ENCODE assay signal across 8 cellular contexts in the genomic region with DNA sequence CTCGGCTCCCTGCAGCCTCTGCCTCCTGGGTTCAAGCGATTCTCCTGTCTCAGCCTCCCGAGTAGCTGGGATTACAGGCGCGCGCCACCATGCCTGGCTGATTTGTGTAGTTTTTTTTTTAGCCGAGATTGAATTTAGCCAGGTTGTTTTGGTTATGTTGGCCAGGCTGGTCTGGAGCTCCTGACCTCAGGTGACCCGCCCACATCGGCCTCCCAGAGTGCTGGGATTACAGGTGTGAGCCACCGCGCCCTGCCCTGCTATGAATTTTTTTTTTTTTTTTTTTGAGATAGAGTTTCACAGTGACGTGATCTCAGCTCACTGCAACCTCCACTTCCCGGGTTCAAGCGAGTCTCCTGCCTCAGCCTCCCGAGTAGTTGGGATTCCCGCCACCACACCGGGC. TPM values are rescaled to one million over a fixed set of nuclear protein-coding genes. Genes with fewer than 3 reads are reported as not detected.
DNase-seq lines count a peak whose midpoint lies in the region; ATAC-seq and TF ChIP-seq lines count a peak whose summit lies in the region.
"Not testable (repeated sequence)": the region's sequence is repeated elsewhere in the genome, so short reads cannot be mapped to it uniquely, and the experiment has no call there.

No MANE protein-coding gene starts in this region.

- not testable (repeated sequence) for H3K27me3 Mint-ChIP-seq in T-helper 17 cell; osteocyte (ENCODE audit: unreplicated experiment)

- peaks cover 37% of the 10 kb centered on the region for H3K4me1 Mint-ChIP-seq in T-helper 17 cell
- peaks cover 34% of the 10 kb centered on the region for H3K4me1 Mint-ChIP-seq in osteocyte (ENCODE audit: unreplicated experiment)

- H3K4me3 Mint-ChIP-seq in T-helper 17 cell, result peak overlapping the region; percentile 98
- peak overlapping the region; percentile 97 for H3K4me3 Mint-ChIP-seq in osteocyte (ENCODE audit: unreplicated experiment)

- H3K27ac ChIP-seq in ascending aorta (peak overlapping the region; percentile 98 to 100), esophagus (ENCODE audit: low read depth in 2 of 2, low read length in 1 of 2) (peak overlapping the region; percentile 40 to 100), upper lobe of right lung (peak overlapping the region; percentile 99)

- not testable (repeated sequence) for H3K9me3 ChIP-seq in T-helper 17 cell (ENCODE audit: control insufficient read depth, low read length, poor library complexity, severe bottlenecking); ascending aorta; esophagus (ENCODE audit: control insufficient read depth in 2 of 2, insufficient read depth in 1 of 2, low read depth in 1 of 2, low read length in 1 of 2); upper lobe of right lung

- intact Hi-C loops in ascending aorta (cut with DNase I); left colon (cut with DNase I, micrococcal nuclease); upper lobe of right lung (cut with DNase I): not testable (repeated sequence)

- H3K4me3 ChIP-seq in Jurkat, Clone E6-1 (ENCODE audit: low read length), result peak overlapping the region; percentile 99
- H3K4me3 ChIP-seq in ascending aorta, result peak overlapping the region; percentile 78 to 90
- H3K4me3 ChIP-seq in esophagus (ENCODE audit: low read depth in 1 of 2, low read length in 2 of 2), result peak overlapping the region; percentile 2 to 82
- H3K4me3 ChIP-seq in upper lobe of right lung, result peak overlapping the region; percentile 94

- H3K4me1 ChIP-seq in ascending aorta (peaks cover 3 to 18% of the 10 kb centered on the region in 2 donors), upper lobe of right lung (peaks cover 29% of the 10 kb centered on the region)
- H3K4me1 ChIP-seq in esophagus (ENCODE audit: control insufficient read depth in 2 of 2, insufficient read depth in 2 of 2, low read length in 1 of 2), result not testable (repeated sequence)

- not testable (repeated sequence) for H3K9me3 Mint-ChIP-seq in osteocyte (ENCODE audit: unreplicated experiment)

- not testable (repeated sequence) for H3K36me3 ChIP-seq in ascending aorta; esophagus (ENCODE audit: control insufficient read depth in 2 of 2, insufficient read depth in 2 of 2, low read length in 1 of 2)
- H3K36me3 ChIP-seq in upper lobe of right lung, result peaks cover 30% of the 10 kb centered on the region

- 83 to 85% methylated on average over 17 of the region's 17 CpGs for WGBS in esophagus, 2 donors

- TF ChIP-seq CTCF in ascending aorta (IDR thresholded peaks at IDR 0.05); osteocyte (IDR thresholded peaks at IDR 0.05); upper lobe of right lung (IDR thresholded peaks at IDR 0.05): not testable (repeated sequence)

- ATAC-seq in T-helper 17 cell, left colon, upper lobe of right lung: not testable (repeated sequence)

- H3K36me3 Mint-ChIP-seq in T-helper 17 cell (ENCODE audit: low read depth); osteocyte (ENCODE audit: unreplicated experiment): not testable (repeated sequence)

- DNase-seq in Caki2 (ENCODE audit: low read depth) (peak; percentile 38), left colon (peak; percentile 41 to 56), upper lobe of right lung (peak; percentile 59)
- not testable (repeated sequence) for DNase-seq in Jurkat, Clone E6-1 (ENCODE audit: low read depth, low spot score); T-helper 17 cell; ascending aorta (ENCODE audit: low spot score in 2 of 2); osteocyte (ENCODE audit: extremely low spot score, unreplicated experiment)

- in situ Hi-C loops in Caki2 (cut with HindIII; ENCODE audit: low pct_unique_long_range_greater_than_20kb, low sequenced_read_pairs), result not testable (repeated sequence)

- peak overlapping the region; percentile 100 for H3K27ac Mint-ChIP-seq in T-helper 17 cell
- H3K27ac Mint-ChIP-seq in osteocyte (ENCODE audit: unreplicated experiment), result peak overlapping the region; percentile 100

- H3K27me3 ChIP-seq in ascending aorta; esophagus (ENCODE audit: control insufficient read depth in 1 of 2, insufficient read depth in 2 of 2, low read length in 2 of 2); upper lobe of right lung: not testable (repeated sequence)

RNA-seq across cellular contexts. Expression of a gene that starts 1.4 kb away (rescaled TPM):
- total RNA-seq in Caki2 (2014; rRNA removed; shearing (Covaris generic); ENCODE audit: low replicate concordance), result 16.2 and 34.5 TPM in 2 replicates
- 18.6 TPM for polyA plus RNA-seq in Jurkat, Clone E6-1 (2012; ENCODE audit: insufficient read depth, insufficient read length)
- total RNA-seq in T-helper 17 cell (10 to 100 TPM; 24.9 to 26.4 TPM), ascending aorta (11.8 TPM), left colon (1 to 10 TPM; 7.2 to 8.4 TPM), osteocyte (7.8 and 10.5 TPM in 2 replicates), upper lobe of right lung (8.9 TPM)
- 1 to 10 TPM; 4.2 to 5.6 TPM for polyA plus RNA-seq in esophagus

RNA-seq across cellular contexts. Expression of a gene that starts 2.4 kb away (rescaled TPM):
- 75.2 and 85.0 TPM in 2 replicates for total RNA-seq in Caki2 (2014; rRNA removed; shearing (Covaris generic); ENCODE audit: low replicate concordance)
- 123 TPM for polyA plus RNA-seq in Jurkat, Clone E6-1 (2012; ENCODE audit: insufficient read depth, insufficient read length)
- total RNA-seq in T-helper 17 cell (100 to 1,000 TPM; 137 to 149 TPM), ascending aorta (46.6 TPM), left colon (10 to 100 TPM; 99.3 to 99.7 TPM), osteocyte (114 and 119 TPM in 2 replicates), upper lobe of right lung (81.1 TPM)
- polyA plus RNA-seq in esophagus, result 10 to 100 TPM; 17.3 to 40.7 TPM

RNA-seq across cellular contexts. Expression of a gene that starts 56.3 kb away (rescaled TPM):
- 1.6 and 5.2 TPM in 2 replicates for total RNA-seq in Caki2 (2014; rRNA removed; shearing (Covaris generic); ENCODE audit: low replicate concordance)
- polyA plus RNA-seq in Jurkat, Clone E6-1 (2012; ENCODE audit: insufficient read depth, insufficient read length), result 5.1 TPM
- total RNA-seq in T-helper 17 cell (1 to 10 TPM; 4.4 to 5.3 TPM), ascending aorta (2.4 TPM), left colon (1 to 10 TPM; 4.7 to 5.3 TPM), osteocyte (12.2 and 13.5 TPM in 2 replicates), upper lobe of right lung (6.7 TPM)
- polyA plus RNA-seq in esophagus, result 1 to 10 TPM; 1.5 to 2.6 TPM

Comparison
In these comparisons a context has a peak if more than half of its experiments do, and no peak if none do; other contexts are left out.
1. H3K4me3 ChIP-seq: peak in every context shown above with its lines; median percentile 99 in Jurkat, Clone E6-1; 94 in upper lobe of right lung; 84 in ascending aorta; 42 in esophagus.